Comparison of ENCODE assay signal across 8 cellular contexts in genomic region chr17:39652635-39653315, GRCh38. TPM values are rescaled to one million over a fixed set of nuclear protein-coding genes. Genes with fewer than 3 reads are reported as not detected.
DNase-seq lines count a peak whose midpoint lies in the region; TF ChIP-seq lines count a peak whose summit lies in the region.
"Had no signal": no experiment of that assay in that cellular context is flagged by ENCODE, and none has a peak within 500 bp of the region (broad histone marks: within the 10 kb centered on the region; RNA-seq: fewer than 3 reads in every experiment).

No MANE protein-coding gene starts in this region.

- H3K4me3 ChIP-seq in testis = no peak overlapping the region

- no peaks in the 10 kb centered on the region for H3K27me3 Mint-ChIP-seq in H9 (ENCODE audit: low read depth)
- no peaks in the 10 kb centered on the region for H3K27me3 Mint-ChIP-seq in neural crest cell (ENCODE audit: low read depth)

- H4K8ac ChIP-seq in H9 (replicated peaks; ENCODE audit: insufficient read length, low read depth, low read length) = no peak overlapping the region

- no peak overlapping the region for H3K56ac ChIP-seq in H9 (ENCODE audit: insufficient read length, low read depth, low read length)

- H3K23ac ChIP-seq in H9 (ENCODE audit: insufficient read length, low read depth, low read length) = no peak overlapping the region

- DNase-seq in H9 = peak; percentile 81
- peak; percentile 48 for DNase-seq in cerebellar cortex (ENCODE audit: low spot score)
- no peak for DNase-seq in neural crest cell (ENCODE audit: low read depth, low spot score)
- no peak for DNase-seq in ureter (ENCODE audit: low spot score)
- no peak for DNase-seq in inferior parietal cortex (ENCODE audit: extremely low spot score)
- no peak for DNase-seq in testis
- DNase-seq: Right ventricle myocardium superior had no signal

- H3K9ac ChIP-seq in H9 (ENCODE audit: extremely low read depth, insufficient read length, low read length) = no peak overlapping the region

- no peak overlapping the region for H2BK12ac ChIP-seq in H9 (ENCODE audit: insufficient read length, low read depth, low read length)

- H2BK5ac ChIP-seq in H9 (ENCODE audit: insufficient read length, low read length) = no peak overlapping the region

- peak overlapping the region; percentile 14 to 41; a peak in 3 of 5 replicates for H3K4me3 Mint-ChIP-seq in H9
- H3K4me3 Mint-ChIP-seq in neural crest cell = peak overlapping the region; percentile 29

- no peaks in the 10 kb centered on the region for H3K36me3 ChIP-seq in testis (ENCODE audit: low read depth, missing control alignments)

- H2AFZ ChIP-seq in H9 (ENCODE audit: low read length) = no peak overlapping the region

- H3K27me3 ChIP-seq in H9 (ENCODE audit: insufficient read depth, low read length) = no peaks in the 10 kb centered on the region
- H3K27me3 ChIP-seq in testis = no peaks in the 10 kb centered on the region

- no peak overlapping the region for H3K4ac ChIP-seq in H9 (ENCODE audit: low read depth, low read length)

- no peak overlapping the region for H3K4me2 ChIP-seq in H9 (ENCODE audit: insufficient read depth, insufficient read length, low read length)

- H3K4me1 Mint-ChIP-seq in H9 (peaks cover 31 to 61% of the 10 kb centered on the region in 2 experiments), neural crest cell (peaks cover 48% of the 10 kb centered on the region)

- H4K91ac ChIP-seq in H9 (ENCODE audit: insufficient read length, low read depth, low read length) = no peak overlapping the region

- H3T11ph ChIP-seq in H9 (ENCODE audit: low read length) = no peak overlapping the region

- H3K27ac Mint-ChIP-seq in H9 (peak overlapping the region; percentile 90 to 95 (median 91); a peak in 6 of 7 replicates), neural crest cell (ENCODE audit: unreplicated experiment) (peak overlapping the region; percentile 85)

- no peaks in the 10 kb centered on the region for H4K20me1 ChIP-seq in H9 (ENCODE audit: control insufficient read depth, insufficient read depth, insufficient read length)

- H3K27ac ChIP-seq in H9 (ENCODE audit: insufficient read length, low read depth, low read length) = no peak overlapping the region
- H3K27ac ChIP-seq in testis = peak overlapping the region in 1 of 2 donors; percentile 15

- TF ChIP-seq POLR2A in testis (IDR thresholded peaks at IDR 0.05) = no peak

- no CpG with 5 or more reads among the region's 6 CpGs for WGBS in H9 (ENCODE audit: extremely low coverage, insufficient read length, low lambda C conversion rate)
- 51 to 68% methylated on average over 5 to 6 of the region's 6 CpGs for WGBS in testis, 2 donors

- no peak; the same call in 2 of the 3 replicates for TF ChIP-seq CTCF in H9 (conservative IDR thresholded peaks at IDR 0.05)
- no peak for TF ChIP-seq CTCF in neural crest cell (conservative IDR thresholded peaks at IDR 0.05)
- no peak for TF ChIP-seq CTCF in testis (IDR thresholded peaks at IDR 0.05)

- no peak overlapping the region for H4K5ac ChIP-seq in H9 (ENCODE audit: insufficient read length, low read depth, low read length)

- H3K79me1 ChIP-seq in H9 (ENCODE audit: insufficient read depth, low read depth, low read length, poor library complexity, severe bottlenecking) = no peaks in the 10 kb centered on the region

- H3K23me2 ChIP-seq in H9 (ENCODE audit: insufficient read length, low read depth, low read length, poor library complexity, severe bottlenecking) = no peaks in the 10 kb centered on the region

- peaks cover 0 to 21% (median 4%) of the 10 kb centered on the region in 3 experiments; a peak in 6 of 7 replicates for H3K36me3 Mint-ChIP-seq in H9 (ENCODE audit: insufficient read depth in 1 of 3, low read depth in 3 of 3)
- H3K36me3 Mint-ChIP-seq in neural crest cell (ENCODE audit: low read depth) = peaks cover 3% of the 10 kb centered on the region

- no peak overlapping the region for H2BK20ac ChIP-seq in H9 (ENCODE audit: low read depth, low read length, poor library complexity, severe bottlenecking)

- H2AK5ac ChIP-seq in H9 (ENCODE audit: insufficient read length, low read length) = no peak overlapping the region

- no peak overlapping the region for H2BK120ac ChIP-seq in H9 (ENCODE audit: low read depth, low read length, poor library complexity, severe bottlenecking)

- intact Hi-C loops in testis (cut with DNase I; ENCODE audit: low total_unique reads) = no loop called here

- no peak overlapping the region for H2BK15ac ChIP-seq in H9 (ENCODE audit: low read depth, low read length)

- no peak overlapping the region for H3K18ac ChIP-seq in H9 (ENCODE audit: insufficient read length, low read depth, low read length)

- 0 out of 2 replicates have a peak overlapping the region, but pooled peaks have one; percentile 25 for H3K14ac ChIP-seq in H9 (ENCODE audit: insufficient read depth, low read length)

- peaks cover 9% of the 10 kb centered on the region; the same call in 1 of the 2 replicates for H3K4me1 ChIP-seq in H9 (ENCODE audit: insufficient read depth, low read length)
- peaks cover 23% of the 10 kb centered on the region for H3K4me1 ChIP-seq in testis

- H3K9me3 Mint-ChIP-seq in H9 (no peaks in the 10 kb centered on the region), neural crest cell (no peaks in the 10 kb centered on the region)

- no peaks in the 10 kb centered on the region for H3K79me2 ChIP-seq in H9 (ENCODE audit: insufficient read depth, low read length)

- H3K9me3 ChIP-seq in H9 (ENCODE audit: control insufficient read depth, low read depth, low read length) (no peaks in the 10 kb centered on the region), testis (no peaks in the 10 kb centered on the region)

RNA-seq across cellular contexts. Expression of gene TCAP, which starts 12.4 kb away (rescaled TPM):
- total RNA-seq in H9 (2021) = 2.1 and 2.5 TPM in 2 replicates
- 1.9 and 2.8 TPM in 2 replicates for total RNA-seq in neural crest cell
- total RNA-seq in ureter = 0.81 TPM
- 1 to 10 TPM; 3.0 to 6.0 TPM for total RNA-seq in testis
- 49.8 TPM for polyA plus RNA-seq in testis (ENCODE audit: insufficient read depth, low read depth, low replicate concordance)

RNA-seq across cellular contexts. Expression of gene PNMT, which starts 15.5 kb away (rescaled TPM):
- total RNA-seq in H9 (2021) (2.1 and 2.3 TPM in 2 replicates), neural crest cell (0.84 and 0.86 TPM in 2 replicates), ureter (7.1 TPM), testis (1 to 10 TPM; 2.6 to 2.7 TPM)
- 2.9 TPM for polyA plus RNA-seq in testis (ENCODE audit: insufficient read depth, low read depth, low replicate concordance)
- total RNA-seq: mononuclear cell had no signal

RNA-seq across cellular contexts. Expression of gene STARD3, which starts 15.8 kb away (rescaled TPM):
- total RNA-seq in H9 (2021) (48.2 and 51.3 TPM in 2 replicates), neural crest cell (60.6 and 64.8 TPM in 2 replicates), ureter (64.4 TPM), testis (100 to 1,000 TPM; 265 to 352 TPM)
- polyA plus RNA-seq in testis (ENCODE audit: insufficient read depth, low read depth, low replicate concordance) = 102 TPM

RNA-seq across cellular contexts. Expression of gene PPP1R1B, which starts 26.0 kb away (rescaled TPM):
- total RNA-seq in H9 (2021) (14.7 and 15.5 TPM in 2 replicates), neural crest cell (not detected in 2 replicates), ureter (40.4 TPM), testis (10 to 100 TPM; 22.4 to 24.3 TPM)
- polyA plus RNA-seq in testis (ENCODE audit: insufficient read depth, low read depth, low replicate concordance) = 63.1 TPM
- total RNA-seq: mononuclear cell had no signal

RNA-seq across cellular contexts. Expression of gene PGAP3, which starts 35.1 kb away (rescaled TPM):
- total RNA-seq in H9 (2021) (29.0 and 30.2 TPM in 2 replicates), neural crest cell (18.2 and 21.7 TPM in 2 replicates), ureter (56.9 TPM), testis (10 to 100 TPM; 28.6 to 37.4 TPM)
- 21.1 TPM for polyA plus RNA-seq in testis (ENCODE audit: insufficient read depth, low read depth, low replicate concordance)

Comparison
In these comparisons a context has a peak if more than half of its experiments do, and no peak if none do; other contexts are left out.
1. DNase-seq: peak in H9 (single experiment) and cerebellar cortex (single experiment); none in neural crest cell (single experiment), ureter (single experiment), inferior parietal cortex (single experiment) and testis (single experiment).